ENCODE assay signal across 32 cellular contexts in the genomic region with DNA sequence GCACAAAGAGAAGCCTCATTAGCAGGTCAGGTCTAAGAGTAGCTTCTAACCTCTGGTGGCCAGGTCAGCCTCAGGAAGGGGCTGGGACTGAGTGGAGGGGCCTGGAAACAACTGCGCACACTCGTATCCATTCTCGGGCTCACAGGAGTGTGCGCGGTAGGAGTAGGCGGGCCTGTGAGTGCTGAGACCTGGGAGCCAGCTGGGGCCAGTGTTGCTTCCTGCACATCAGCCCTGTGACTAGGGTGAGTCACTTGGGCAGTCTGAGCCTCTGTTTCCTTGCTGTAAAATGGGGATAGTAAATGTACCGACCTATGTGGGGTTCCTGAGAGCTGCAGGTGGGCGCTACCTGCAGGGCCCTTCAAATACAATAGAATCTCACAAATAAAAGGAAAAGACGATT. TPM values are rescaled to one million over a fixed set of nuclear protein-coding genes. Genes with fewer than 3 reads are reported as not detected.
"Had no signal": no experiment of that assay in that cellular context is flagged by ENCODE, and none has a peak within 500 bp of the region (broad histone marks: within the 10 kb centered on the region; RNA-seq: fewer than 3 reads in every experiment).

No MANE protein-coding gene starts in this region.

- H3K27ac Mint-ChIP-seq: activated CD4-positive, alpha-beta memory T cell treated with anti-CD3 and anti-CD28 coated beads, Interleukin-2, amount 10 ng/mL, durations not matched to agents 7 days and 5 days; activated CD4-positive, alpha-beta T cell treated with anti-CD3 and anti-CD28 coated beads, Interleukin-2, amount 10 ng/mL, durations not matched to agents 7 days and 5 days; activated naive CD4-positive, alpha-beta T cell treated with anti-CD3 and anti-CD28 coated beads for 36 hours; activated naive CD4-positive, alpha-beta T cell treated with anti-CD3 and anti-CD28 coated beads, Interleukin-2, amount 50 U/mL, for 24 hours; activated naive CD8-positive, alpha-beta T cell treated with anti-CD3 and anti-CD28 coated beads for 36 hours; activated naive CD8-positive, alpha-beta T cell treated with anti-CD3 and anti-CD28 coated beads, Interleukin-2, amount 50 U/mL, for 24 hours; activated T-helper 1 cell treated with anti-CD3 and anti-CD28 coated beads, Interleukin-12 subunit alpha, Interleukin-12 subunit beta, Interleukin-2, Interleukin-4 antibody, amounts not matched to agents 30 ng/mL and 10 ng/mL and 1 ng/mL, durations not matched to agents 14 hours and 24 hours and 36 hours; activated T-helper 2 cell treated with anti-CD3 and anti-CD28 coated beads, Interferon-gamma antibody, Interleukin-2, Interleukin-4, amounts not matched to agents 10 μg/mL and 5 μg/mL and 100 μg/mL, durations not matched to agents 14 hours and 24 hours and 36 hours; endodermal cell; WTC11 had no signal

- H3K27me3 Mint-ChIP-seq: activated CD4-positive, alpha-beta memory T cell treated with anti-CD3 and anti-CD28 coated beads, Interleukin-2, amount 10 ng/mL, durations not matched to agents 7 days and 5 days; activated CD4-positive, alpha-beta T cell treated with anti-CD3 and anti-CD28 coated beads, Interleukin-2, amount 10 ng/mL, durations not matched to agents 7 days and 5 days; activated naive CD4-positive, alpha-beta T cell treated with anti-CD3 and anti-CD28 coated beads, Interleukin-2, amount 50 U/mL, for 24 hours; activated naive CD8-positive, alpha-beta T cell treated with anti-CD3 and anti-CD28 coated beads, Interleukin-2, amount 50 U/mL, for 24 hours had no signal

- ATAC-seq: activated naive CD8-positive, alpha-beta T cell treated with anti-CD3 and anti-CD28 coated beads, Interleukin-2, amount 50 U/mL, for 24 hours; activated T-cell treated with anti-CD3 and anti-CD28 coated beads, Interleukin-2, amount 50 U/mL, for 4 hours; body of pancreas; gastroesophageal sphincter; WTC11 had no signal

- H3K4me3 Mint-ChIP-seq: activated CD4-positive, alpha-beta memory T cell treated with anti-CD3 and anti-CD28 coated beads, Interleukin-2, amount 10 ng/mL, durations not matched to agents 7 days and 5 days; activated CD4-positive, alpha-beta T cell treated with anti-CD3 and anti-CD28 coated beads, Interleukin-2, amount 10 ng/mL, durations not matched to agents 7 days and 5 days; activated naive CD4-positive, alpha-beta T cell treated with anti-CD3 and anti-CD28 coated beads for 36 hours; activated naive CD4-positive, alpha-beta T cell treated with anti-CD3 and anti-CD28 coated beads, Interleukin-2, amount 50 U/mL, for 24 hours; activated naive CD8-positive, alpha-beta T cell treated with anti-CD3 and anti-CD28 coated beads for 36 hours; activated naive CD8-positive, alpha-beta T cell treated with anti-CD3 and anti-CD28 coated beads, Interleukin-2, amount 50 U/mL, for 24 hours; activated T-cell treated with anti-CD3 and anti-CD28 coated beads, Interleukin-2, amount 50 U/mL, for 4 hours; activated T-helper 1 cell treated with anti-CD3 and anti-CD28 coated beads, Interleukin-12 subunit alpha, Interleukin-12 subunit beta, Interleukin-2, Interleukin-4 antibody, amounts not matched to agents 30 ng/mL and 10 ng/mL and 1 ng/mL, durations not matched to agents 14 hours and 24 hours and 36 hours; endodermal cell; WTC11 had no signal

- H3K9me3 Mint-ChIP-seq: activated CD4-positive, alpha-beta memory T cell treated with anti-CD3 and anti-CD28 coated beads, Interleukin-2, amount 10 ng/mL, durations not matched to agents 7 days and 5 days; activated CD4-positive, alpha-beta T cell treated with anti-CD3 and anti-CD28 coated beads, Interleukin-2, amount 10 ng/mL, durations not matched to agents 7 days and 5 days; activated naive CD4-positive, alpha-beta T cell treated with anti-CD3 and anti-CD28 coated beads for 36 hours; activated naive CD4-positive, alpha-beta T cell treated with anti-CD3 and anti-CD28 coated beads, Interleukin-2, amount 50 U/mL, for 24 hours; activated naive CD8-positive, alpha-beta T cell treated with anti-CD3 and anti-CD28 coated beads for 36 hours; activated naive CD8-positive, alpha-beta T cell treated with anti-CD3 and anti-CD28 coated beads, Interleukin-2, amount 50 U/mL, for 24 hours; activated T-cell treated with anti-CD3 and anti-CD28 coated beads, Interleukin-2, amount 50 U/mL, for 4 hours; activated T-helper 1 cell treated with anti-CD3 and anti-CD28 coated beads, Interleukin-12 subunit alpha, Interleukin-12 subunit beta, Interleukin-2, Interleukin-4 antibody, amounts not matched to agents 30 ng/mL and 10 ng/mL and 1 ng/mL, durations not matched to agents 14 hours and 24 hours and 36 hours; activated T-helper 2 cell treated with anti-CD3 and anti-CD28 coated beads, Interferon-gamma antibody, Interleukin-2, Interleukin-4, amounts not matched to agents 10 μg/mL and 5 μg/mL and 100 μg/mL, durations not matched to agents 14 hours and 24 hours and 36 hours; endodermal cell; WTC11 had no signal

- DNase-seq: activated CD4-positive, alpha-beta memory T cell treated with anti-CD3 and anti-CD28 coated beads, Interleukin-2, amount 10 ng/mL, durations not matched to agents 7 days and 5 days; activated CD4-positive, alpha-beta T cell treated with anti-CD3 and anti-CD28 coated beads for 1 hour; activated CD4-positive, alpha-beta T cell treated with anti-CD3 and anti-CD28 coated beads for 4 hours; activated CD4-positive, alpha-beta T cell treated with anti-CD3 and anti-CD28 coated beads, Interleukin-2, amount 10 ng/mL, durations not matched to agents 7 days and 5 days; activated CD4-positive, alpha-beta T cell treated with anti-CD3 and anti-CD28 coated beads, Interleukin-2, amount 50 U/mL, for 4 hours; activated CD8-positive, alpha-beta memory T cell treated with anti-CD3 and anti-CD28 coated beads, Interleukin-2, amount 50 U/mL, for 48 hours; activated effector memory CD4-positive, alpha-beta T cell treated with anti-CD3 and anti-CD28 coated beads, Interleukin-2, amount 50 U/mL, for 16 hours; activated naive CD4-positive, alpha-beta T cell treated with anti-CD3 and anti-CD28 coated beads for 36 hours; activated naive CD8-positive, alpha-beta T cell treated with anti-CD3 and anti-CD28 coated beads for 36 hours; activated naive CD8-positive, alpha-beta T cell treated with anti-CD3 and anti-CD28 coated beads, Interleukin-2, amount 50 U/mL, for 24 hours; activated T-cell treated with anti-CD3 and anti-CD28 coated beads for 4 hours; activated T-cell treated with anti-CD3 and anti-CD28 coated beads, Interleukin-2, amount 50 U/mL, for 4 hours; adrenal gland; amygdala; aorta; body of pancreas; caudate nucleus; cortex of kidney; dorsolateral prefrontal cortex; effector memory CD4-positive, alpha-beta T cell; endodermal cell; erythroblast; foreskin melanocyte; heart right ventricle; T-helper 2 cell had no signal

- H3K4me3 ChIP-seq: adrenal gland, body of pancreas, dorsolateral prefrontal cortex, esophagus muscularis mucosa, gastroesophageal sphincter, heart right ventricle had no signal

- H3K4me1 Mint-ChIP-seq: activated CD4-positive, alpha-beta memory T cell treated with anti-CD3 and anti-CD28 coated beads, Interleukin-2, amount 10 ng/mL, durations not matched to agents 7 days and 5 days; activated naive CD4-positive, alpha-beta T cell treated with anti-CD3 and anti-CD28 coated beads, Interleukin-2, amount 50 U/mL, for 24 hours; activated naive CD8-positive, alpha-beta T cell treated with anti-CD3 and anti-CD28 coated beads for 36 hours; activated naive CD8-positive, alpha-beta T cell treated with anti-CD3 and anti-CD28 coated beads, Interleukin-2, amount 50 U/mL, for 24 hours; endodermal cell; WTC11 had no signal

- H3K27me3 ChIP-seq: adrenal gland, body of pancreas, dorsolateral prefrontal cortex, esophagus muscularis mucosa, gastroesophageal sphincter, heart right ventricle had no signal

- H3K9me3 ChIP-seq: adrenal gland, body of pancreas, esophagus muscularis mucosa, gastroesophageal sphincter, heart right ventricle had no signal

- H3K27ac ChIP-seq: adrenal gland, body of pancreas, esophagus muscularis mucosa, gastroesophageal sphincter, heart right ventricle, VCaP had no signal

- H3K4me1 ChIP-seq: adrenal gland, body of pancreas, esophagus muscularis mucosa, heart right ventricle had no signal

RNA-seq across cellular contexts. Expression of gene F2RL3, which starts 32.7 kb away (rescaled TPM):
- total RNA-seq: activated naive CD4-positive, alpha-beta T cell treated with anti-CD3 and anti-CD28 coated beads for 36 hours; activated naive CD8-positive, alpha-beta T cell treated with anti-CD3 and anti-CD28 coated beads for 36 hours; activated T-helper 1 cell treated with anti-CD3 and anti-CD28 coated beads, Interleukin-12 subunit alpha, Interleukin-12 subunit beta, Interleukin-2, Interleukin-4 antibody, amounts not matched to agents 30 ng/mL and 10 ng/mL and 1 ng/mL, durations not matched to agents 14 hours and 24 hours and 36 hours; activated T-helper 2 cell treated with anti-CD3 and anti-CD28 coated beads, Interferon-gamma antibody, Interleukin-2, Interleukin-4, amounts not matched to agents 10 μg/mL and 5 μg/mL and 100 μg/mL, durations not matched to agents 14 hours and 24 hours and 36 hours; endodermal cell had no signal
